Comparison of ENCODE assay signal across 8 cellular contexts in the genomic region with DNA sequence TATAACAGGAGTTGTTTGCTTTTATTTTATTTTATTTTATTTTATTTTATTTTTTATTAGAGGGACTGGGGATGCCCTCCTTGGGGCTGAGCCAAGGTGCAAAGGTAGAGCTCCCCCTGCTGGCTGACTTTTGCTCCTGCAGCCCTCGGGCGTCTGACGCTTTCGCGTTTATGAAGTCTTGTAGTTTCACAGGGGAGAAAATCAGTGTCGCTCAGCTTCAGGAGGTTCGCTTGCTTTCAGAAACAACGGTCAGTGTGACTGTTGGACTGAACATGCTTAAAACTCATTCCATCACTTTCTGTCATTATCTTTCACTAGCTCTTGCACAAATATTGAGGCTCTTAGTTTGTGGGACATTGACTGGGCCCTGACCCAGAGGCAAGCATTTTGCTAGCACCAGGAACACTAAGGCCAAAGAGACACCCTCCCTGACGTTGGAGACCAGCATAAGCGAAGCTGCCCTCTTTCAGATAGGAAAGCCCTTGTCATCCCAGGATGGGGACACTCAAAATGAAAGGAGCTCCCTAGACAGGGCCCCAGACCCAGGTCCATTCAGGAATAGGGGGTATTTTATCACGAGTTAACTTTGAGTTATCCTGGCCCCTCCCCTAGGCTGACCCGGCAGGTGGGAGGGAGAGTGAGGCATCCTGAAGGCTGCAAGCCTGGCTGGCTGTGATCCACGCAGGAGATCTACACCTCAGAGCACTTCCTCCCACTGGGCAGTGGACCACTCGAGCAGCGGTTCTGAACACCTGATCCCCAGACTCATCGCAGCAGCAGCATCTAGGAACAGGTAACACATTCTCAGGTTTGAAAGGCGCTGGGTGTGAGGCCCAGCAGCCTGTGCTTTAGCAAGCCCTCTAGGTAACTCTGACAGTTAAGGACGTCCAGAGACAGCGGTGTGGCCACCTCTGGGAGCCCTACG. TPM values are rescaled to one million over a fixed set of nuclear protein-coding genes. Genes with fewer than 3 reads are reported as not detected.
DNase-seq lines count a peak whose midpoint lies in the region; ATAC-seq, FAIRE-seq and TF ChIP-seq lines count a peak whose summit lies in the region.

No MANE protein-coding gene starts in this region.

- DNase-seq in NCI-H2171 treated with DMSO at 0.1 percent for 48 hours (lab: John Stamatoyannopoulos, UW) (peak; percentile 32), NCI-H2171 (lab: John Stamatoyannopoulos, UW) (no peak), HK-2 (ENCODE audit: unreplicated experiment) (peak; percentile 70), RWPE1 (ENCODE audit: low spot score) (peak; percentile 69), foreskin melanocyte (peak; percentile 48), pancreas (peak; percentile 25 to 90 (median 68)), thyroid gland (peak; percentile 51 to 61)

- H3K9me3 ChIP-seq in pancreas (no peaks in the 10 kb centered on the region), thyroid gland (no peaks in the 10 kb centered on the region)

- no peak overlapping the region for H3K4me3 ChIP-seq in pancreas
- H3K4me3 ChIP-seq in thyroid gland (replicated peaks in 1 of 3): no peak overlapping the region

- WGBS in pancreas, 2 donors: 47 to 50% methylated on average over 20 of the region's 20 CpGs
- 52 to 53% methylated on average over 20 of the region's 20 CpGs for WGBS in thyroid gland, 2 donors

- POLR2A ChIA-PET in RWPE1 (lab: Yijun Ruan, JAX; ENCODE audit: low non-redundant PET): no interaction called here

- H3K4me1 ChIP-seq in pancreas (no peaks in the 10 kb centered on the region), thyroid gland (peaks cover 0 to 7% of the 10 kb centered on the region in 2 donors)

- no peak overlapping the region for H3K27ac ChIP-seq in RWPE1
- no peak overlapping the region for H3K27ac ChIP-seq in pancreas
- H3K27ac ChIP-seq in thyroid gland: no peak overlapping the region

- H3K36me3 Mint-ChIP-seq in activated T-helper 17 cell treated with anti-CD3 and anti-CD28 coated beads, Interleukin-2, amount 50 U/mL, for 72 hours (ENCODE audit: low read depth): no peaks in the 10 kb centered on the region

- no peak for TF ChIP-seq POLR2A in thyroid gland (IDR thresholded peaks at IDR 0.05)

- H3K9me3 Mint-ChIP-seq in activated T-helper 17 cell treated with anti-CD3 and anti-CD28 coated beads, Interleukin-2, amount 50 U/mL, for 72 hours: no peaks in the 10 kb centered on the region

- peak; percentile 86 for TF ChIP-seq CTCF in RWPE1 (conservative IDR thresholded peaks at IDR 0.05; ENCODE audit: low read depth)
- TF ChIP-seq CTCF in pancreas (IDR thresholded peaks at IDR 0.05): peak; percentile 86 to 98 (median 97)
- TF ChIP-seq CTCF in thyroid gland (IDR thresholded peaks at IDR 0.05): peak; percentile 73 to 97 (median 90)

- H3K4me3 Mint-ChIP-seq in activated T-helper 17 cell treated with anti-CD3 and anti-CD28 coated beads, Interleukin-2, amount 50 U/mL, for 72 hours: no peak overlapping the region

- H3K27me3 ChIP-seq in pancreas (no peaks in the 10 kb centered on the region), thyroid gland (no peaks in the 10 kb centered on the region)

- CTCF ChIA-PET in RWPE1 (lab: Yijun Ruan, JAX): interaction anchor here (0.6 to 2.9 kb wide), 33 partner anchors 9 to 464 kb away, joined by 3 to 61 read pairs (median 4); no protein-coding TSS in a partner anchor

- H3K4me1 Mint-ChIP-seq in activated T-helper 17 cell treated with anti-CD3 and anti-CD28 coated beads, Interleukin-2, amount 50 U/mL, for 72 hours: no peaks in the 10 kb centered on the region

- ATAC-seq in activated T-helper 17 cell treated with anti-CD3 and anti-CD28 coated beads, Interleukin-2, amount 50 U/mL, for 72 hours (replicated peaks): peak; percentile 72
- peak; percentile 75 to 93 (median 88) for ATAC-seq in pancreas

- H3K27ac Mint-ChIP-seq in activated T-helper 17 cell treated with anti-CD3 and anti-CD28 coated beads, Interleukin-2, amount 50 U/mL, for 72 hours: no peak overlapping the region

- H3K27me3 Mint-ChIP-seq in activated T-helper 17 cell treated with anti-CD3 and anti-CD28 coated beads, Interleukin-2, amount 50 U/mL, for 72 hours: peaks cover 8% of the 10 kb centered on the region

- FAIRE-seq in pancreas (lab: Jason Lieb, UNC): peak; percentile 53

- intact Hi-C loops in pancreas (cut with DNase I): loop anchor here in 2 of 3 donors (5.0 kb wide), 1 partner anchor 156 kb away; no protein-coding TSS in a partner anchor
- intact Hi-C loops in thyroid gland (cut with DNase I): no loop called here

- H3K36me3 ChIP-seq in pancreas (no peaks in the 10 kb centered on the region), thyroid gland (no peaks in the 10 kb centered on the region)

RNA-seq across cellular contexts. Expression of a gene that starts 34.4 kb away (rescaled TPM):
- total RNA-seq in activated T-helper 17 cell treated with anti-CD3 and anti-CD28 coated beads, Interleukin-2, amount 50 U/mL, for 72 hours: 1 to 10 TPM; 1.4 to 2.2 TPM
- total RNA-seq in pancreas (1 to 10 TPM; 4.9 to 7.3 (median 5.8) TPM), thyroid gland (10 to 100 TPM in 2 of 4 donors, 1 to 10 TPM in 2; 8.1 to 13.0 (median 10.4) TPM)
- polyA plus RNA-seq in pancreas: 1 to 10 TPM; 3.5 to 8.6 TPM

RNA-seq across cellular contexts. Expression of a gene that starts 35.8 kb away (rescaled TPM):
- 10 to 100 TPM; 32.3 to 49.8 TPM for total RNA-seq in activated T-helper 17 cell treated with anti-CD3 and anti-CD28 coated beads, Interleukin-2, amount 50 U/mL, for 72 hours
- total RNA-seq in pancreas (10 to 100 TPM; 16.1 to 26.3 (median 19.2) TPM), thyroid gland (10 to 100 TPM; 51.7 to 56.7 (median 53.2) TPM)
- 10 to 100 TPM; 19.7 to 35.4 TPM for polyA plus RNA-seq in pancreas
